In genomic region chr1:925532-926421, GRCh38 we compare ENCODE assay signal across 8 cellular contexts. TPM values are rescaled to one million over a fixed set of nuclear protein-coding genes. Genes with fewer than 3 reads are reported as not detected.
DNase-seq lines count a peak whose midpoint lies in the region; ATAC-seq and TF ChIP-seq lines count a peak whose summit lies in the region.

No MANE protein-coding gene starts in this region.

- no peak for TF ChIP-seq CTCF in gastroesophageal sphincter (IDR thresholded peaks at IDR 0.05)

- H3K4me1 ChIP-seq in gastroesophageal sphincter, result peaks cover 0 to 64% (median 29%) of the 10 kb centered on the region in 3 donors
- peaks cover 34% of the 10 kb centered on the region for H3K4me1 ChIP-seq in skeletal muscle satellite cell (ENCODE audit: control insufficient read depth, insufficient read depth, low read length)

- H3K27me3 ChIP-seq in gastroesophageal sphincter (peaks cover 96% of the 10 kb centered on the region), skeletal muscle satellite cell (ENCODE audit: control insufficient read depth, insufficient read depth, low read length) (peaks cover 18% of the 10 kb centered on the region)

- H3K4me2 ChIP-seq in skeletal muscle satellite cell (ENCODE audit: low read length), result peak overlapping the region; percentile 82

- no peak for TF ChIP-seq EP300 in gastroesophageal sphincter (IDR thresholded peaks at IDR 0.05)

- peak overlapping the region in 1 of 2 donors; percentile 64 for H3K4me3 ChIP-seq in gastroesophageal sphincter
- H3K4me3 ChIP-seq in skeletal muscle satellite cell (ENCODE audit: low read length), result peak overlapping the region; percentile 77

- H3K36me3 ChIP-seq in gastroesophageal sphincter, result no peaks in the 10 kb centered on the region
- H3K36me3 ChIP-seq in skeletal muscle satellite cell (ENCODE audit: insufficient read depth, low read length), result peaks cover 7% of the 10 kb centered on the region

- DNase-seq in NCI-H345 (lab: John Stamatoyannopoulos, UW) (peak; percentile 15), NCI-H345 treated with DMSO at 0.1 percent for 48 hours (lab: John Stamatoyannopoulos, UW; ENCODE audit: unreplicated experiment) (no peak), NCI-H69 (lab: John Stamatoyannopoulos, UW) (peak; percentile 63)

- peak; percentile 45 for ATAC-seq in gastroesophageal sphincter
- no peak for ATAC-seq in GM19452 (IDR thresholded peaks at IDR 0.05; ENCODE audit: unreplicated experiment)
- ATAC-seq in GM21526 (IDR thresholded peaks at IDR 0.05; ENCODE audit: low FRiP score, unreplicated experiment), result no peak
- no peak for ATAC-seq in GM18868 (IDR thresholded peaks at IDR 0.05; ENCODE audit: unreplicated experiment)

- H3K9me3 ChIP-seq in gastroesophageal sphincter (no peaks in the 10 kb centered on the region), skeletal muscle satellite cell (replicated peaks; ENCODE audit: low read length) (no peaks in the 10 kb centered on the region)

- TF ChIP-seq POLR2A in gastroesophageal sphincter (IDR thresholded peaks at IDR 0.05), result no peak

- H3K9ac ChIP-seq in skeletal muscle satellite cell (ENCODE audit: low read depth, low read length), result peak overlapping the region; percentile 41

- peak overlapping the region in 3 of 4 donors; percentile 27 to 65 (median 44) for H3K27ac ChIP-seq in gastroesophageal sphincter

- 0 to 7% methylated on average over 2 to 3 of the region's 70 CpGs for WGBS in gastroesophageal sphincter (ENCODE audit: low coverage in 1 of 2), 2 donors

RNA-seq across cellular contexts. Expression of gene SAMD11, which starts 2.1 kb away (rescaled TPM):
- 10 to 100 TPM; 14.2 to 21.2 (median 17.4) TPM for total RNA-seq in gastroesophageal sphincter
- 4.2 and 7.1 TPM in 2 replicates for total RNA-seq in skeletal muscle satellite cell (2012; rRNA removed)

RNA-seq across cellular contexts. Expression of gene NOC2L, which starts 33.3 kb away (rescaled TPM):
- 10 to 100 TPM; 36.3 to 54.1 (median 45.2) TPM for total RNA-seq in gastroesophageal sphincter
- total RNA-seq in skeletal muscle satellite cell (2012; rRNA removed), result 137 and 144 TPM in 2 replicates

RNA-seq across cellular contexts. Expression of gene KLHL17, which starts 34.6 kb away (rescaled TPM):
- 10 to 100 TPM in 2 of 4 donors, 1 to 10 TPM in 2; 3.6 to 12.0 (median 10.1) TPM for total RNA-seq in gastroesophageal sphincter
- 12.7 and 13.9 TPM in 2 replicates for total RNA-seq in skeletal muscle satellite cell (2012; rRNA removed)

RNA-seq across cellular contexts. Expression of gene PLEKHN1, which starts 40.5 kb away (rescaled TPM):
- 1 to 10 TPM in 1 of 4 donors, under 1 TPM in 1, not detected in 2; 0.62 to 2.3 TPM for total RNA-seq in gastroesophageal sphincter
- 1.3 TPM in 2 replicates for total RNA-seq in skeletal muscle satellite cell (2012; rRNA removed)

RNA-seq across cellular contexts. Expression of gene PERM1, which starts 56.1 kb away (rescaled TPM):
- total RNA-seq in gastroesophageal sphincter, result 1 to 10 TPM in 2 of 4 donors, under 1 TPM in 1, not detected in 1; 0.39 to 1.9 (median 1.4) TPM
- total RNA-seq in skeletal muscle satellite cell (2012; rRNA removed), result not detected in 2 replicates
